ENCODE assay signal across 32 cellular contexts in genomic region chr18:3040881-3041280, GRCh38.
"Had no signal": no experiment of that assay in that cellular context is flagged by ENCODE, and none has a peak within 500 bp of the region (broad histone marks: within the 10 kb centered on the region; RNA-seq: fewer than 3 reads in every experiment).

No MANE protein-coding gene starts in this region.

- H3K9me3 Mint-ChIP-seq: activated CD4-positive, alpha-beta memory T cell treated with anti-CD3 and anti-CD28 coated beads, Interleukin-2, amount 10 ng/mL, durations not matched to agents 7 days and 5 days; activated CD4-positive, alpha-beta T cell treated with anti-CD3 and anti-CD28 coated beads, Interleukin-2, amount 10 ng/mL, durations not matched to agents 7 days and 5 days; activated naive CD4-positive, alpha-beta T cell treated with anti-CD3 and anti-CD28 coated beads, Interleukin-2, amount 10 ng/mL, durations not matched to agents 7 days and 5 days; activated naive CD4-positive, alpha-beta T cell treated with anti-CD3 and anti-CD28 coated beads, Interleukin-2, amount 50 U/mL, for 72 hours; activated naive CD8-positive, alpha-beta T cell treated with anti-CD3 and anti-CD28 coated beads, Interleukin-2, amount 10 ng/mL, durations not matched to agents 7 days and 5 days; activated T-helper 1 cell treated with anti-CD3 and anti-CD28 coated beads, Interleukin-12 subunit alpha, Interleukin-12 subunit beta, Interleukin-2, Interleukin-4 antibody, amounts not matched to agents 30 ng/mL and 10 ng/mL and 1 ng/mL, durations not matched to agents 14 hours and 24 hours and 36 hours; activated T-helper 2 cell treated with anti-CD3 and anti-CD28 coated beads, Interferon-gamma antibody, Interleukin-2, Interleukin-4, amounts not matched to agents 10 μg/mL and 5 μg/mL and 100 μg/mL, durations not matched to agents 14 hours and 24 hours and 36 hours; central memory CD8-positive, alpha-beta T cell; dendritic cell treated with granulocyte-macrophage colony-stimulating factor and Interleukin-4, amounts not matched to agents 40 ng/mL and 50 ng/mL, for 4 days; T-helper 2 cell treated with Interferon-gamma antibody and Interleukin-4, amounts not matched to agents 5 μg/mL and 100 μg/mL, for 36 hours; WTC11 had no signal

- H3K27me3 ChIP-seq: ascending aorta, breast epithelium, cardiac muscle cell, dorsolateral prefrontal cortex, esophagus squamous epithelium, gastroesophageal sphincter had no signal

- H3K4me3 Mint-ChIP-seq: activated CD4-positive, alpha-beta memory T cell treated with anti-CD3 and anti-CD28 coated beads, Interleukin-2, amount 10 ng/mL, durations not matched to agents 7 days and 5 days; activated CD4-positive, alpha-beta T cell treated with anti-CD3 and anti-CD28 coated beads, Interleukin-2, amount 10 ng/mL, durations not matched to agents 7 days and 5 days; activated naive CD4-positive, alpha-beta T cell treated with anti-CD3 and anti-CD28 coated beads, Interleukin-2, amount 10 ng/mL, durations not matched to agents 7 days and 5 days; activated naive CD8-positive, alpha-beta T cell treated with anti-CD3 and anti-CD28 coated beads, Interleukin-2, amount 10 ng/mL, durations not matched to agents 7 days and 5 days; activated T-helper 1 cell treated with anti-CD3 and anti-CD28 coated beads, Interleukin-12 subunit alpha, Interleukin-12 subunit beta, Interleukin-2, Interleukin-4 antibody, amounts not matched to agents 30 ng/mL and 10 ng/mL and 1 ng/mL, durations not matched to agents 14 hours and 24 hours and 36 hours; brain; central memory CD8-positive, alpha-beta T cell; dendritic cell treated with granulocyte-macrophage colony-stimulating factor and Interleukin-4, amounts not matched to agents 40 ng/mL and 50 ng/mL, for 4 days; T-helper 17 cell; T-helper 2 cell treated with Interferon-gamma antibody and Interleukin-4, amounts not matched to agents 5 μg/mL and 100 μg/mL, for 36 hours; WTC11 had no signal

- H3K9me3 ChIP-seq: ascending aorta, breast epithelium, esophagus squamous epithelium, gastroesophageal sphincter had no signal

- H3K27me3 Mint-ChIP-seq: activated CD4-positive, alpha-beta memory T cell treated with anti-CD3 and anti-CD28 coated beads, Interleukin-2, amount 10 ng/mL, durations not matched to agents 7 days and 5 days; activated CD4-positive, alpha-beta T cell treated with anti-CD3 and anti-CD28 coated beads, Interleukin-2, amount 10 ng/mL, durations not matched to agents 7 days and 5 days; activated naive CD4-positive, alpha-beta T cell treated with anti-CD3 and anti-CD28 coated beads, Interleukin-2, amount 10 ng/mL, durations not matched to agents 7 days and 5 days; activated naive CD8-positive, alpha-beta T cell treated with anti-CD3 and anti-CD28 coated beads, Interleukin-2, amount 10 ng/mL, durations not matched to agents 7 days and 5 days; brain; central memory CD8-positive, alpha-beta T cell; dendritic cell treated with granulocyte-macrophage colony-stimulating factor and Interleukin-4, amounts not matched to agents 40 ng/mL and 50 ng/mL, for 4 days; T-helper 17 cell had no signal

- H3K36me3 Mint-ChIP-seq: activated naive CD4-positive, alpha-beta T cell treated with anti-CD3 and anti-CD28 coated beads, Interleukin-2, amount 10 ng/mL, durations not matched to agents 7 days and 5 days; activated naive CD4-positive, alpha-beta T cell treated with anti-CD3 and anti-CD28 coated beads, Interleukin-2, amount 50 U/mL, for 72 hours; activated naive CD8-positive, alpha-beta T cell treated with anti-CD3 and anti-CD28 coated beads, Interleukin-2, amount 10 ng/mL, durations not matched to agents 7 days and 5 days; brain; WTC11 had no signal

- H3K27ac ChIP-seq: ascending aorta, cardiac muscle cell, coronary artery, dorsolateral prefrontal cortex, esophagus squamous epithelium, gastroesophageal sphincter had no signal

- H3K4me3 ChIP-seq: ascending aorta, breast epithelium, cardiac muscle cell, coronary artery, dorsolateral prefrontal cortex, esophagus squamous epithelium, gastroesophageal sphincter had no signal

- H3K27ac Mint-ChIP-seq: activated CD4-positive, alpha-beta memory T cell treated with anti-CD3 and anti-CD28 coated beads, Interleukin-2, amount 10 ng/mL, durations not matched to agents 7 days and 5 days; activated CD4-positive, alpha-beta T cell treated with anti-CD3 and anti-CD28 coated beads, Interleukin-2, amount 10 ng/mL, durations not matched to agents 7 days and 5 days; activated naive CD4-positive, alpha-beta T cell treated with anti-CD3 and anti-CD28 coated beads, Interleukin-2, amount 10 ng/mL, durations not matched to agents 7 days and 5 days; activated naive CD4-positive, alpha-beta T cell treated with anti-CD3 and anti-CD28 coated beads, Interleukin-2, amount 50 U/mL, for 72 hours; activated naive CD8-positive, alpha-beta T cell treated with anti-CD3 and anti-CD28 coated beads, Interleukin-2, amount 10 ng/mL, durations not matched to agents 7 days and 5 days; T-helper 17 cell; T-helper 2 cell treated with Interferon-gamma antibody and Interleukin-4, amounts not matched to agents 5 μg/mL and 100 μg/mL, for 36 hours; WTC11 had no signal

- DNase-seq: activated CD4-positive, alpha-beta memory T cell treated with anti-CD3 and anti-CD28 coated beads, Interleukin-2, amount 10 ng/mL, durations not matched to agents 7 days and 5 days; activated CD4-positive, alpha-beta T cell treated with anti-CD3 and anti-CD28 coated beads for 1 hour; activated CD4-positive, alpha-beta T cell treated with anti-CD3 and anti-CD28 coated beads for 4 hours; activated CD4-positive, alpha-beta T cell treated with anti-CD3 and anti-CD28 coated beads, Interleukin-2, amount 10 ng/mL, durations not matched to agents 7 days and 5 days; activated CD4-positive, alpha-beta T cell treated with anti-CD3 and anti-CD28 coated beads, Interleukin-2, amount 50 U/mL, for 4 hours; activated effector memory CD4-positive, alpha-beta T cell treated with anti-CD3 and anti-CD28 coated beads, Interleukin-2, amount 50 U/mL, for 16 hours; activated naive CD4-positive, alpha-beta T cell; activated naive CD4-positive, alpha-beta T cell treated with anti-CD3 and anti-CD28 coated beads, Interleukin-2, amount 10 ng/mL, durations not matched to agents 7 days and 5 days; activated naive CD8-positive, alpha-beta T cell treated with anti-CD3 and anti-CD28 coated beads, Interleukin-2, amount 10 ng/mL, durations not matched to agents 7 days and 5 days; activated T-cell treated with anti-CD3 and anti-CD28 coated beads, Interleukin-2, amount 50 U/mL, for 1 hour; activated T-cell treated with anti-CD3 and anti-CD28 coated beads, Interleukin-2, amount 50 U/mL, for 48 hours; dorsolateral prefrontal cortex; effector memory CD4-positive, alpha-beta T cell; erythroblast; esophagus squamous epithelium; foreskin melanocyte; T-helper 1 cell; T-helper 17 cell; T1000 had no signal

- ATAC-seq: gastroesophageal sphincter, T-helper 17 cell, WTC11 had no signal

- H3K36me3 ChIP-seq: ascending aorta, breast epithelium, cardiac muscle cell, esophagus squamous epithelium, gastroesophageal sphincter had no signal
